Comparison of ENCODE assay signal across 8 cellular contexts in genomic region chr7:39733881-39734571, GRCh38.
A peak's percentile ranks its signal among the peaks of the same experiment; 100 is the strongest.
DNase-seq lines count a peak whose midpoint lies in the region; ATAC-seq, FAIRE-seq and TF ChIP-seq lines count a peak whose summit lies in the region.

No MANE protein-coding gene starts in this region.

- TF ChIP-seq CTCF in OCI-LY1 (IDR thresholded peaks at IDR 0.05; ENCODE audit: low read length) (no peak), lung (IDR thresholded peaks at IDR 0.05; ENCODE audit: control extremely low read depth, extremely low read depth) (no peak)

- peak overlapping the region; percentile 92 for H3K27ac ChIP-seq in ACC112 (ENCODE audit: low read depth, low read length)
- peak overlapping the region; percentile 51 for H3K27ac ChIP-seq in OCI-LY1 (ENCODE audit: low read depth, low read length, poor library complexity, severe bottlenecking)
- peak overlapping the region; percentile 53 for H3K27ac ChIP-seq in caudate nucleus (ENCODE audit: low read depth, low read length)
- H3K27ac ChIP-seq in lung (ENCODE audit: low read depth in 1 of 2, low read length in 1 of 2): peak overlapping the region; percentile 54 to 60

- FAIRE-seq in urothelium cell line (lab: Jason Lieb, UNC): no peak

- peak overlapping the region; percentile 93 for H2AFZ ChIP-seq in ACC112 (ENCODE audit: low read length, unreplicated experiment)
- peak overlapping the region; percentile 60; the same call in 1 of the 2 replicates for H2AFZ ChIP-seq in OCI-LY1 (ENCODE audit: low read length)

- H3K9ac ChIP-seq in OCI-LY1 (ENCODE audit: low read length): peak overlapping the region; percentile 78

- WGBS in lung, 2 donors: 28 to 34% methylated on average over 8 of the region's 8 CpGs

- peak overlapping the region; percentile 83 for H3K4me3 ChIP-seq in ACC112 (ENCODE audit: low read depth, low read length)
- peak overlapping the region; percentile 80 for H3K4me3 ChIP-seq in OCI-LY1 (ENCODE audit: low read depth, low read length, poor library complexity, severe bottlenecking)
- peak overlapping the region; percentile 39 for H3K4me3 ChIP-seq in lung

- H3K4me2 ChIP-seq in OCI-LY1 (ENCODE audit: low read length): peak overlapping the region; percentile 78

- DNase-seq in ELR (ENCODE audit: low read depth): peak; percentile 91
- no peak for DNase-seq in caudate nucleus (lab: John Stamatoyannopoulos, UW)
- no peak for DNase-seq in lung (ENCODE audit: low spot score)
- peak; percentile 59 for DNase-seq in urothelium cell line (ENCODE audit: low spot score)

- ATAC-seq in lung (ENCODE audit: insufficient read depth, low FRiP score) (no peak), GM21576 (IDR thresholded peaks at IDR 0.05; ENCODE audit: unreplicated experiment) (no peak), HG02938 (IDR thresholded peaks at IDR 0.05; ENCODE audit: unreplicated experiment) (no peak)

- no peaks in the 10 kb centered on the region for H3K9me3 ChIP-seq in OCI-LY1 (ENCODE audit: low read length)
- no peaks in the 10 kb centered on the region for H3K9me3 ChIP-seq in lung (ENCODE audit: control insufficient read depth in 2 of 2, insufficient read depth in 1 of 2, low read length in 1 of 2)

- H3K27me3 ChIP-seq in ACC112 (ENCODE audit: insufficient read depth, low read length) (no peaks in the 10 kb centered on the region), OCI-LY1 (ENCODE audit: insufficient read depth, low read length) (no peaks in the 10 kb centered on the region), lung (ENCODE audit: control insufficient read depth, insufficient read depth) (no peaks in the 10 kb centered on the region)

- H3F3A ChIP-seq in OCI-LY1 (ENCODE audit: insufficient read depth, low read length): no peaks in the 10 kb centered on the region

- H3K9me2 ChIP-seq in OCI-LY1 (ENCODE audit: low read depth, low read length): no peaks in the 10 kb centered on the region

- H3K4me1 ChIP-seq in ACC112 (ENCODE audit: control insufficient read depth, insufficient read depth, low read length, unreplicated experiment) (peaks cover 15% of the 10 kb centered on the region), OCI-LY1 (ENCODE audit: insufficient read depth, low read length, severe bottlenecking) (peaks cover 42% of the 10 kb centered on the region), lung (ENCODE audit: control insufficient read depth in 2 of 2, insufficient read depth in 2 of 2, low read length in 2 of 2) (peaks cover 8 to 9% of the 10 kb centered on the region in 2 donors)

- H3K36me3 ChIP-seq in ACC112 (ENCODE audit: insufficient read depth, low read length): no peaks in the 10 kb centered on the region
- H3K36me3 ChIP-seq in OCI-LY1 (ENCODE audit: insufficient read depth, low read length): peaks cover 12% of the 10 kb centered on the region
- no peaks in the 10 kb centered on the region for H3K36me3 ChIP-seq in lung (ENCODE audit: control insufficient read depth in 2 of 2, insufficient read depth in 2 of 2, low read length in 2 of 2)

- peaks cover 13% of the 10 kb centered on the region for H3K79me2 ChIP-seq in ACC112 (ENCODE audit: control insufficient read depth, insufficient read depth, low read length, unreplicated experiment)
- H3K79me2 ChIP-seq in OCI-LY1 (ENCODE audit: insufficient read depth, low read length): peaks cover 22% of the 10 kb centered on the region

- no peaks in the 10 kb centered on the region for H4K20me1 ChIP-seq in OCI-LY1 (ENCODE audit: insufficient read depth, low read length)

Comparison
In these comparisons a context has a peak if more than half of its experiments do, and no peak if none do; other contexts are left out.
1. DNase-seq: peak in ELR (single experiment) and urothelium cell line (single experiment); none in caudate nucleus (0 of 61) and lung (single experiment).
2. Peak in every context shown above with its lines, with median percentiles within 50 percentile points of each other: H3K27ac ChIP-seq and H3K4me3 ChIP-seq.